10 cellular contexts compared by ENCODE assay signal in the genomic region with DNA sequence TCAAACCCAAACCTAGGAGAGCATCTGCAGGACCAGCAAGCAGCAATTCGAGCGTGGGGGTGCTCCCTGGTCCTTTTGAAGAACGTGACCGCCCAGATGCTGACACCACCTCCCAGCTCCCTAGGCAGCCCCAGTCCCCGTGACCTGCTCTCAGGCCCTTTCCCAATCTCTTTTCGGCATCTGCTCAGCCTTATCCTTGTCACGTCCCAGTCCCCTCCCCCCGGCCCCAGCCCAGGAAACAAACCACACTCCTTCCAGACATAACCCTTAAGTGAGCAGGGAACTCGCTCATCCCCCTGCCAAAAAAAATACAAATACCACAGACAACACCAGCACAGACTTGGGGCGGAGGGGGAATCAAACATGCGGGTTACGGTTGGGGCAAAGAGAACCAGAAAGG. TPM values are rescaled to one million over a fixed set of nuclear protein-coding genes. Genes with fewer than 3 reads are reported as not detected.
A peak's percentile ranks its signal among the peaks of the same experiment; 100 is the strongest.
DNase-seq lines count a peak whose midpoint lies in the region; ATAC-seq and TF ChIP-seq lines count a peak whose summit lies in the region.
"Had no signal": no experiment of that assay in that cellular context is flagged by ENCODE, and none has a peak within 500 bp of the region (broad histone marks: within the 10 kb centered on the region; RNA-seq: fewer than 3 reads in every experiment).

No MANE protein-coding gene starts in this region.

- H3K9me3 Mint-ChIP-seq in activated naive CD4-positive, alpha-beta T cell treated with anti-CD3 and anti-CD28 coated beads, Interleukin-2, amount 50 U/mL, for 72 hours: no peaks in the 10 kb centered on the region
- H3K9me3 Mint-ChIP-seq in mesothelial cell of epicardium: no peaks in the 10 kb centered on the region

- no peak for TF ChIP-seq CTCF in cardiac fibroblast (IDR thresholded peaks at IDR 0.05; ENCODE audit: low read depth, low read length)
- no peak for TF ChIP-seq CTCF in mesothelial cell of epicardium (IDR thresholded peaks at IDR 0.05; ENCODE audit: unreplicated experiment)

- peak overlapping the region; percentile 91 for H3K4me3 Mint-ChIP-seq in mesothelial cell of epicardium

- H3K36me3 ChIP-seq in urinary bladder (ENCODE audit: insufficient read depth) (no peaks in the 10 kb centered on the region), SJCRH30 (no peaks in the 10 kb centered on the region)

- WGBS in urinary bladder: 30% methylated on average over 12 of the region's 12 CpGs

- peak overlapping the region; percentile 22 to 29 for H3K27ac Mint-ChIP-seq in activated naive CD4-positive, alpha-beta T cell treated with anti-CD3 and anti-CD28 coated beads, Interleukin-2, amount 50 U/mL, for 72 hours
- peak overlapping the region; percentile 74 for H3K27ac Mint-ChIP-seq in mesothelial cell of epicardium

- H3K4me3 ChIP-seq in cardiac fibroblast (replicated peaks in 1 of 2; ENCODE audit: low read depth in 2 of 2, low read length in 2 of 2) (no peak overlapping the region), urinary bladder (ENCODE audit: low read depth, low read length) (no peak overlapping the region), SJCRH30 (no peak overlapping the region)
- H3K4me3 ChIP-seq: testis had no signal

- H3K4me1 ChIP-seq in urinary bladder (ENCODE audit: insufficient read depth) (peaks cover 5% of the 10 kb centered on the region), SJCRH30 (peaks cover 2% of the 10 kb centered on the region; the same call in 1 of the 2 replicates)

- no peak for DNase-seq in activated naive CD4-positive, alpha-beta T cell treated with anti-CD3 and anti-CD28 coated beads, Interleukin-2, amount 50 U/mL, for 72 hours (ENCODE audit: low spot score in 2 of 2)
- no peak for DNase-seq in activated naive CD4-positive, alpha-beta T cell (lab: John Stamatoyannopoulos, UW)
- peak; percentile 77 to 84 for DNase-seq in cardiac fibroblast (ENCODE audit: low read depth in 2 of 2)
- no peak for DNase-seq in mesothelial cell of epicardium (ENCODE audit: low spot score in 2 of 2, unreplicated experiment in 2 of 2)
- DNase-seq in occipital lobe (lab: John Stamatoyannopoulos, UW): no peak
- DNase-seq in SJCRH30: no peak
- no peak for DNase-seq in NCI-H345 treated with DMSO at 0.1 percent for 48 hours (lab: John Stamatoyannopoulos, UW; ENCODE audit: unreplicated experiment)
- DNase-seq: SHP77, testis had no signal

- H3K27ac ChIP-seq in urinary bladder (ENCODE audit: low read depth): peak overlapping the region; percentile 47
- H3K27ac ChIP-seq in SJCRH30: no peak overlapping the region
- H3K27ac ChIP-seq: testis had no signal

- no peaks in the 10 kb centered on the region; the same call in 1 of the 2 replicates for H3K9me3 ChIP-seq in SJCRH30 (replicated peaks)
- H3K9me3 ChIP-seq: testis had no signal

- no peaks in the 10 kb centered on the region for H3K27me3 Mint-ChIP-seq in mesothelial cell of epicardium (ENCODE audit: low read depth)

- H3K27me3 ChIP-seq in SJCRH30: no peaks in the 10 kb centered on the region
- H3K27me3 ChIP-seq: testis had no signal

- peaks cover 74% of the 10 kb centered on the region for H3K4me1 Mint-ChIP-seq in mesothelial cell of epicardium

- no peak for ATAC-seq in activated naive CD4-positive, alpha-beta T cell treated with anti-CD3 and anti-CD28 coated beads, Interleukin-2, amount 50 U/mL, for 72 hours

- H3K36me3 Mint-ChIP-seq in activated naive CD4-positive, alpha-beta T cell treated with anti-CD3 and anti-CD28 coated beads, Interleukin-2, amount 50 U/mL, for 72 hours: peaks cover 16% of the 10 kb centered on the region in 2 donors
- H3K36me3 Mint-ChIP-seq in mesothelial cell of epicardium: no peaks in the 10 kb centered on the region

RNA-seq across cellular contexts. Expression of a gene that starts 3.3 kb away (rescaled TPM):
- 10 to 100 TPM; 31.8 to 48.2 TPM for total RNA-seq in activated naive CD4-positive, alpha-beta T cell treated with anti-CD3 and anti-CD28 coated beads, Interleukin-2, amount 50 U/mL, for 72 hours
- total RNA-seq in mesothelial cell of epicardium (90.5 to 99.8 TPM (median 93.1 TPM) in 3 replicates), urinary bladder (7.5 TPM), occipital lobe (8.6 TPM)
- polyA plus RNA-seq in urinary bladder: 46.6 TPM
- 23.3 and 23.8 TPM in 2 replicates for total RNA-seq in SJCRH30 (2014; rRNA removed; shearing (Covaris generic))

RNA-seq across cellular contexts. Expression of a gene that starts 57.0 kb away (rescaled TPM):
- under 1 TPM in 1 of 2 donors, not detected in 1; 0.52 TPM for total RNA-seq in activated naive CD4-positive, alpha-beta T cell treated with anti-CD3 and anti-CD28 coated beads, Interleukin-2, amount 50 U/mL, for 72 hours
- 0.16 TPM in 1 of 3 replicates, not detected in the others for total RNA-seq in mesothelial cell of epicardium
- not detected for total RNA-seq in urinary bladder
- 0.11 TPM for polyA plus RNA-seq in urinary bladder
- total RNA-seq in occipital lobe: not detected
- not detected in 2 replicates for total RNA-seq in SJCRH30 (2014; rRNA removed; shearing (Covaris generic))

Comparison
In these comparisons a context has a peak if more than half of its experiments do, and no peak if none do; other contexts are left out.
1. DNase-seq: peak in cardiac fibroblast (2 of 2); none in activated naive CD4-positive, alpha-beta T cell treated with anti-CD3 and anti-CD28 coated beads, Interleukin-2, amount 50 U/mL, for 72 hours (0 of 2), activated naive CD4-positive, alpha-beta T cell (0 of 4), mesothelial cell of epicardium (0 of 2), occipital lobe (single experiment), SJCRH30 (0 of 2) and NCI-H345 treated with DMSO at 0.1 percent for 48 hours (single experiment).